ENCODE assay signal across 12 cellular contexts in the genomic region with DNA sequence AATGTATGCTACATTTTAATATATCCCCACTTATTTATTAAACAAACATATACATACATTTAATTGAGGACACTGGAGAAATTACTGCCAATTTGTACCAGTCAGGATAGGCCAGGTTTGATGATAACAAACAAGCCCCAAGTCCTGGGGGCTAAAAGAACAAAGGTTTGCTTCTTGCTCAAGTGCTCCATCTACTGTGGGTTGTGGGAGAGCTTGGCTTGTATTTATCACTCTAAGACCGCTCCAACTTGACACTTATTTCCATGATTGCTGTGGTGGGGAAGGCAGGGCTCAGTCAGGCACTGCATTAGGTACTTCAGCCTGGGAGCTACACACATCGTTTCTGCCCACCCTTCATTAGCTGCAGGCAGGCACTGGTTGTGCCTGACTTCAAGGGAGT.
A peak's percentile ranks its signal among the peaks of the same experiment; 100 is the strongest.
DNase-seq lines count a peak whose midpoint lies in the region; ATAC-seq and TF ChIP-seq lines count a peak whose summit lies in the region.
"Had no signal": no experiment of that assay in that cellular context is flagged by ENCODE, and none has a peak within 500 bp of the region (broad histone marks: within the 10 kb centered on the region; RNA-seq: fewer than 3 reads in every experiment).

No MANE protein-coding gene starts in this region.

- no peaks in the 10 kb centered on the region for H3K9me3 ChIP-seq in Karpas-422 (ENCODE audit: low read length)
- no peaks in the 10 kb centered on the region for H3K9me3 ChIP-seq in body of pancreas
- no peaks in the 10 kb centered on the region for H3K9me3 ChIP-seq in colonic mucosa

- TF ChIP-seq POLR2A in body of pancreas (IDR thresholded peaks at IDR 0.05) = no peak

- H3K27ac ChIP-seq in Karpas-422 (ENCODE audit: low read length) = no peak overlapping the region
- H3K27ac ChIP-seq in body of pancreas = no peak overlapping the region
- no peak overlapping the region for H3K27ac ChIP-seq in colonic mucosa

- H2AFZ ChIP-seq in Karpas-422 (ENCODE audit: low read length) = no peak overlapping the region

- H3K36me3 ChIP-seq in Karpas-422 (ENCODE audit: insufficient read depth, low read length) (no peaks in the 10 kb centered on the region), body of pancreas (replicated peaks in 1 of 2; ENCODE audit: insufficient read depth in 1 of 2, low read depth in 2 of 2) (no peaks in the 10 kb centered on the region), colonic mucosa (no peaks in the 10 kb centered on the region)

- peak; percentile 5 for DNase-seq in SIG-M5 treated with dmso at 0.1 percent for 504 hours (lab: John Stamatoyannopoulos, UW; ENCODE audit: unreplicated experiment)
- no peak for DNase-seq in SIG-M5 (lab: John Stamatoyannopoulos, UW)
- peak; percentile 68 for DNase-seq in Karpas-422
- peak in 2 of 4 donors; percentile 31 to 52 for DNase-seq in body of pancreas
- DNase-seq in myocyte (ENCODE audit: low read depth) = peak; percentile 24
- DNase-seq in colonic mucosa = no peak
- DNase-seq: activated CD4-positive, alpha-beta T cell treated with anti-CD3 and anti-CD28 coated beads for 1 hour; activated gamma-delta T cell; naive B cell; NCI-H2029 had no signal

- H3K9ac ChIP-seq in Karpas-422 (ENCODE audit: low read length) = no peak overlapping the region
- no peak overlapping the region for H3K9ac ChIP-seq in colonic mucosa (ENCODE audit: low read depth in 2 of 2, low read length in 2 of 2)

- H3K4me3 ChIP-seq in Karpas-422 (ENCODE audit: low read length) = no peak overlapping the region
- no peak overlapping the region for H3K4me3 ChIP-seq in body of pancreas
- H3K4me3 ChIP-seq in colonic mucosa = no peak overlapping the region

- H3K27me3 ChIP-seq in Karpas-422 (ENCODE audit: low read length) = no peaks in the 10 kb centered on the region
- no peaks in the 10 kb centered on the region for H3K27me3 ChIP-seq in body of pancreas
- H3K27me3 ChIP-seq in colonic mucosa = no peaks in the 10 kb centered on the region

- H3K79me2 ChIP-seq in Karpas-422 (ENCODE audit: low read length) = no peaks in the 10 kb centered on the region

- peak; percentile 58 for ATAC-seq in body of pancreas
- no peak for ATAC-seq in HG03108 (IDR thresholded peaks at IDR 0.05; ENCODE audit: unreplicated experiment)
- ATAC-seq in GM18868 (IDR thresholded peaks at IDR 0.05; ENCODE audit: unreplicated experiment) = no peak

- no peak overlapping the region for H3K4me2 ChIP-seq in Karpas-422 (ENCODE audit: low read depth, low read length, poor library complexity, severe bottlenecking)

- H3K4me1 ChIP-seq in Karpas-422 (ENCODE audit: low read length) = peaks cover 6% of the 10 kb centered on the region
- peaks cover 14% of the 10 kb centered on the region for H3K4me1 ChIP-seq in body of pancreas
- no peaks in the 10 kb centered on the region for H3K4me1 ChIP-seq in colonic mucosa

- WGBS in body of pancreas, 2 donors = 28 to 38% methylated on average over 2 of the region's 2 CpGs

- peak in 5 of 7 experiments; percentile 22 to 66 (median 50) for TF ChIP-seq CTCF in body of pancreas (IDR thresholded peaks at IDR 0.05)
- TF ChIP-seq CTCF in colonic mucosa (IDR thresholded peaks at IDR 0.05) = no peak

- no peaks in the 10 kb centered on the region for H3K9me2 ChIP-seq in Karpas-422 (replicated peaks; ENCODE audit: insufficient read depth, low read length)

- no peaks in the 10 kb centered on the region for H4K20me1 ChIP-seq in Karpas-422 (ENCODE audit: insufficient read depth, low read depth, low read length)

- intact Hi-C loops in body of pancreas (cut with DNase I) (loop anchor here (10.0 kb wide), 1 partner anchor 90 kb away; no protein-coding TSS in a partner anchor), colonic mucosa (cut with DNase I) (no loop called here)

Comparison
In these comparisons a context has a peak if more than half of its experiments do, and no peak if none do; other contexts are left out.
1. DNase-seq: peak in SIG-M5 treated with dmso at 0.1 percent for 504 hours (single experiment), Karpas-422 (single experiment) and myocyte (single experiment); none in SIG-M5 (single experiment) and colonic mucosa (single experiment).